ENCODE assay signal across 22 cellular contexts in the genomic region with DNA sequence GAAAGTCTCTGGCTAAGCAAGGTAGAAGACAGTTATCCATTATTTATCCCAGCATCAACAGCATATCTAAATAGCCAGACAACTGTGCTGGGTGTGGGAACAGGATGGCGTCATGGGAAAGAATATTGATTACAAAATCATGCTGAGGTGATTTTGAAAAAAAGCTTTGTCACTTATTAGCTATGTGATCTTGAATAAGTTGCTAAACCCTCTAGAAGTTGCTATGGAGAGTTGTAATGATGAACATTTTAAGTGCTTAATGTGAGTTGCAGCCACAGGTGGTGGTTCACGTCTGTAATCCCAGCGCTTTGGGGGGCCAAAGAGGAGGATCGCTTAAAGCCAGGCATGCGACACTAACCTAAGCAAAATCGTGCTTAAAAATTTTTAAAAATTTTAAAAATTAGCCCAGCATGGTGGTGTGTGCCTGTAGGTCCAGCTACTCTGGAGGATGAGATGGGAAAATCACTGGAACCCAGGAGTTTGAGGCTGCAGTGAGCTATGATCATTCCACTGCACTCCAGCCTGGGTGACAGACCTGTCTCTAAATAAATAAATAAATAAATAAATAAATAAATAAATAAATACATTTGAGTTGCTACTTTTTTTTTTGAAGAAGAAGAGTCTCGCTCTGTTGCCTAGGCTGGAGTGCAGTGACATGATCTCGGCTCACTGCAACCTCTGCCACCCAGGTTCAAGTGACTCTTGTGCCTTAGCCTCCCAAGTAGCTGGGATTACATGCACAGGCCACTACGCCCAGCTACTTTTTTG. TPM values are rescaled to one million over a fixed set of nuclear protein-coding genes. Genes with fewer than 3 reads are reported as not detected.
DNase-seq lines count a peak whose midpoint lies in the region; ATAC-seq, FAIRE-seq and TF ChIP-seq lines count a peak whose summit lies in the region.
"Had no signal": no experiment of that assay in that cellular context is flagged by ENCODE, and none has a peak within 500 bp of the region (broad histone marks: within the 10 kb centered on the region; RNA-seq: fewer than 3 reads in every experiment).

No MANE protein-coding gene starts in this region.

- CTCF ChIA-PET in IMR-90 (lab: Yijun Ruan, JAX) = no interaction called here

- 100% methylated on average over 2 of the region's 9 CpGs; no CpG with 5 or more reads in 1 of the 2 experiments for WGBS in IMR-90 (ENCODE audit: extremely low coverage in 2 of 2, insufficient read length in 1 of 2), 2 experiments
- 74 to 75% methylated on average over 9 of the region's 9 CpGs for WGBS in body of pancreas, 2 donors
- 72 to 79% methylated on average over 9 of the region's 9 CpGs for WGBS in pancreas, 2 donors

- peak overlapping the region; percentile 96 for H2BK120ac ChIP-seq in IMR-90 (ENCODE audit: low read depth, low read length)

- H3K36me3 ChIP-seq in ACC112 (ENCODE audit: insufficient read depth, low read length) (peaks cover 7% of the 10 kb centered on the region; the same call in 1 of the 2 replicates), IMR-90 (ENCODE audit: control insufficient read depth, insufficient read depth, low read length) (peaks cover 4% of the 10 kb centered on the region), body of pancreas (replicated peaks in 1 of 2; ENCODE audit: insufficient read depth in 1 of 2, low read depth in 2 of 2) (peaks cover 0 to 7% of the 10 kb centered on the region in 2 donors), pancreas (peaks cover 0 to 9% (median 0%) of the 10 kb centered on the region in 3 donors)

- H2AK5ac ChIP-seq in IMR-90 (ENCODE audit: low read depth, low read length) = peak overlapping the region; percentile 67; the same call in 1 of the 2 replicates

- H4K5ac ChIP-seq in IMR-90 (ENCODE audit: low read depth, low read length) = no peak overlapping the region

- H3K14ac ChIP-seq in IMR-90 (replicated peaks; ENCODE audit: low read depth, low read length) = 0 out of 2 replicates have a peak overlapping the region, but pooled peaks have one; percentile 41

- dilution Hi-C loops in IMR-90 (cut with HindIII; ENCODE audit: low sequenced_read_pairs, unreplicated experiment) = no loop called here

- ATAC-seq in IMR-90 (ENCODE audit: low read depth) (no peak), body of pancreas (peak; percentile 70), pancreas (peak in 3 of 4 donors; percentile 29 to 64 (median 33)), GM19467 (IDR thresholded peaks at IDR 0.05; ENCODE audit: unreplicated experiment) (no peak)
- ATAC-seq in stimulated activated naive B cell treated with anti-CD40 and anti-IgM and Interleukin-4, amounts not matched to agents 10 μg/mL and 1 μg/mL and 100 μg/mL, for 72 hours (replicated peaks) = no peak
- ATAC-seq: GM12878 had no signal

- H3K4me2 ChIP-seq in IMR-90 (ENCODE audit: low read depth, low read length) = no peak overlapping the region

- H3K4me3 ChIP-seq in ACC112 (ENCODE audit: low read depth, low read length) (no peak overlapping the region), IMR-90 (ENCODE audit: insufficient read depth, low read depth, low read length) (no peak overlapping the region), body of pancreas (no peak overlapping the region), pancreas (no peak overlapping the region)
- H3K4me3 ChIP-seq: GM12878, SK-N-MC had no signal

- H4K20me1 ChIP-seq in IMR-90 (ENCODE audit: insufficient read depth, low read length) = no peaks in the 10 kb centered on the region

- no peak for TF ChIP-seq POLR2A in IMR-90 (IDR thresholded peaks at IDR 0.05; ENCODE audit: low read depth, low read length)
- no peak for TF ChIP-seq POLR2A in body of pancreas (IDR thresholded peaks at IDR 0.05)

- H4K8ac ChIP-seq in IMR-90 (ENCODE audit: low read depth in 2 of 2, low read length in 2 of 2) = peak overlapping the region; percentile 16 to 37; a peak in 1 of 4 replicates

- no peak for TF ChIP-seq RAD21 in IMR-90 (IDR thresholded peaks at IDR 0.05; ENCODE audit: low read length)

- no peak overlapping the region for H3K9ac ChIP-seq in IMR-90 (ENCODE audit: low read depth, low read length)

- peaks cover 8 to 19% of the 10 kb centered on the region in 2 donors for H3K36me3 Mint-ChIP-seq in stimulated activated naive B cell treated with anti-CD40 and anti-IgM and Interleukin-4, amounts not matched to agents 10 μg/mL and 1 μg/mL and 100 μg/mL, for 72 hours
- H3K36me3 Mint-ChIP-seq in activated T-helper 2 cell treated with anti-CD3 and anti-CD28 coated beads, Interferon-gamma antibody, Interleukin-2, Interleukin-4, amounts not matched to agents 10 μg/mL and 5 μg/mL and 100 μg/mL, durations not matched to agents 14 hours and 24 hours and 36 hours (ENCODE audit: low read depth) = peaks cover 6% of the 10 kb centered on the region

- peak overlapping the region; percentile 94 for H3K4ac ChIP-seq in IMR-90 (ENCODE audit: low read depth, low read length)

- H3K4me1 Mint-ChIP-seq in stimulated activated naive B cell treated with anti-CD40 and anti-IgM and Interleukin-4, amounts not matched to agents 10 μg/mL and 1 μg/mL and 100 μg/mL, for 72 hours = no peaks in the 10 kb centered on the region
- H3K4me1 Mint-ChIP-seq in activated T-helper 2 cell treated with anti-CD3 and anti-CD28 coated beads, Interferon-gamma antibody, Interleukin-2, Interleukin-4, amounts not matched to agents 10 μg/mL and 5 μg/mL and 100 μg/mL, durations not matched to agents 14 hours and 24 hours and 36 hours (ENCODE audit: low read depth) = no peaks in the 10 kb centered on the region

- no peak overlapping the region for H3K18ac ChIP-seq in IMR-90 (ENCODE audit: low read depth, low read length)

- H3K27ac ChIP-seq in ACC112 (ENCODE audit: low read depth, low read length) (peak overlapping the region; percentile 5; the same call in 1 of the 2 replicates), IMR-90 (ENCODE audit: insufficient read depth, low read length) (no peak overlapping the region), body of pancreas (peak overlapping the region in 1 of 4 donors; percentile 45), pancreas (peak overlapping the region in 1 of 4 donors; percentile 14)
- H3K27ac ChIP-seq: SK-N-MC had no signal

- POLR2A ChIA-PET in IMR-90 (lab: Charles Lee; ENCODE audit: unreplicated experiment) = no interaction called here

- DNase-seq in IMR-90 = no peak
- no peak for DNase-seq in body of pancreas
- DNase-seq in pancreas = no peak
- DNase-seq in SW 1271 (lab: John Stamatoyannopoulos, UW) = no peak
- DNase-seq in stimulated activated naive B cell treated with anti-CD40 and anti-IgM and Interleukin-4, amounts not matched to agents 10 μg/mL and 1 μg/mL and 100 μg/mL, for 72 hours = no peak
- DNase-seq in activated T-helper 2 cell treated with anti-CD3 and anti-CD28 coated beads, Interferon-gamma antibody, Interleukin-2, Interleukin-4, amounts not matched to agents 10 μg/mL and 5 μg/mL and 100 μg/mL, durations not matched to agents 14 hours and 24 hours and 36 hours (ENCODE audit: low spot score) = no peak
- DNase-seq: 8988T; CD4-positive, CD25-positive, alpha-beta regulatory T cell; DMS79 treated with DMSO at 0.1 percent for 48 hours; GOT3; HCEC 1CT; Karpas-422; MV-4-11; NCI-H1105 treated with DMSO at 0.1 percent for 48 hours; NCI-H446 treated with DMSO at 0.1 percent for 48 hours; NCI-H526 treated with DMSO at 0.1 percent for 48 hours; OCI-M1; SHP77 had no signal

- H3K23ac ChIP-seq in IMR-90 (ENCODE audit: low read depth, low read length) = no peak overlapping the region

- in situ Hi-C loops in IMR-90 (cut with MboI; ENCODE audit: low sequenced_read_pairs) = no loop called here

- H2AK9ac ChIP-seq in IMR-90 (replicated peaks; ENCODE audit: low read depth, low read length, poor library complexity) = no peak overlapping the region

- no peaks in the 10 kb centered on the region for H3K9me3 ChIP-seq in IMR-90 (ENCODE audit: control insufficient read depth, insufficient read depth, low read length)
- no peaks in the 10 kb centered on the region for H3K9me3 ChIP-seq in body of pancreas
- no peaks in the 10 kb centered on the region for H3K9me3 ChIP-seq in pancreas

- no peaks in the 10 kb centered on the region for H3K9me3 Mint-ChIP-seq in stimulated activated naive B cell treated with anti-CD40 and anti-IgM and Interleukin-4, amounts not matched to agents 10 μg/mL and 1 μg/mL and 100 μg/mL, for 72 hours
- no peaks in the 10 kb centered on the region for H3K9me3 Mint-ChIP-seq in activated T-helper 2 cell treated with anti-CD3 and anti-CD28 coated beads, Interferon-gamma antibody, Interleukin-2, Interleukin-4, amounts not matched to agents 10 μg/mL and 5 μg/mL and 100 μg/mL, durations not matched to agents 14 hours and 24 hours and 36 hours
- H3K9me3 Mint-ChIP-seq: CD4-positive, CD25-positive, alpha-beta regulatory T cell had no signal

- H3K56ac ChIP-seq in IMR-90 (ENCODE audit: extremely low read depth, insufficient read depth, low read length) = no peak overlapping the region

- H2BK15ac ChIP-seq in IMR-90 (ENCODE audit: low read depth, low read length) = peak overlapping the region; percentile 86; the same call in 2 of the 3 replicates

- H3K27me3 ChIP-seq in ACC112 (ENCODE audit: insufficient read depth, low read length) (no peaks in the 10 kb centered on the region), IMR-90 (ENCODE audit: control insufficient read depth, insufficient read depth, low read length) (no peaks in the 10 kb centered on the region), body of pancreas (no peaks in the 10 kb centered on the region), pancreas (no peaks in the 10 kb centered on the region)

- intact Hi-C loops in IMR-90 (cut with micrococcal nuclease) = loop anchor here (5.0 kb wide), 1 partner anchor 35 kb away; no protein-coding TSS in a partner anchor
- intact Hi-C loops in body of pancreas (cut with DNase I) = no loop called here
- intact Hi-C loops in pancreas (cut with DNase I) = no loop called here
- intact Hi-C loops in activated T-helper 2 cell treated with anti-CD3 and anti-CD28 coated beads, Interferon-gamma antibody, Interleukin-2, Interleukin-4, amounts not matched to agents 10 μg/mL and 5 μg/mL and 100 μg/mL, durations not matched to agents 14 hours and 24 hours and 36 hours (cut with micrococcal nuclease) = no loop called here

- no TSS peak for BruUV-seq in IMR-90 (replicated peaks; lab: Mats Ljungman, UMichigan)

- TF ChIP-seq CTCF in IMR-90 (conservative IDR thresholded peaks at IDR 0.05; ENCODE audit: low read depth, low read length) = no peak
- TF ChIP-seq CTCF in body of pancreas (IDR thresholded peaks at IDR 0.05) = no peak
- no peak for TF ChIP-seq CTCF in pancreas (IDR thresholded peaks at IDR 0.05)

- peak overlapping the region; percentile 91; the same call in 1 of the 2 replicates for H2BK20ac ChIP-seq in IMR-90 (ENCODE audit: low read depth, low read length)

- H3K4me1 ChIP-seq in ACC112 (ENCODE audit: control insufficient read depth, insufficient read depth, low read length, unreplicated experiment) (peaks cover 33% of the 10 kb centered on the region), IMR-90 (ENCODE audit: control insufficient read depth, insufficient read depth, low read length) (peaks cover 5% of the 10 kb centered on the region; the same call in 1 of the 2 replicates), body of pancreas (no peaks in the 10 kb centered on the region), pancreas (no peaks in the 10 kb centered on the region)

- peak overlapping the region; percentile 23 for H4K91ac ChIP-seq in IMR-90 (ENCODE audit: insufficient read depth, low read depth, low read length)

- H2AFZ ChIP-seq in ACC112 (ENCODE audit: low read length, unreplicated experiment) = no peak overlapping the region
- H2AFZ ChIP-seq in IMR-90 (replicated peaks; ENCODE audit: low read length, poor library complexity) = no peak overlapping the region

- H3K4me3 Mint-ChIP-seq in stimulated activated naive B cell treated with anti-CD40 and anti-IgM and Interleukin-4, amounts not matched to agents 10 μg/mL and 1 μg/mL and 100 μg/mL, for 72 hours = no peak overlapping the region
- no peak overlapping the region for H3K4me3 Mint-ChIP-seq in activated T-helper 2 cell treated with anti-CD3 and anti-CD28 coated beads, Interferon-gamma antibody, Interleukin-2, Interleukin-4, amounts not matched to agents 10 μg/mL and 5 μg/mL and 100 μg/mL, durations not matched to agents 14 hours and 24 hours and 36 hours (ENCODE audit: low read depth)
- H3K4me3 Mint-ChIP-seq: CD4-positive, CD25-positive, alpha-beta regulatory T cell had no signal

- FAIRE-seq in pancreas (lab: Jason Lieb, UNC) = no peak

- H3K27me3 Mint-ChIP-seq in stimulated activated naive B cell treated with anti-CD40 and anti-IgM and Interleukin-4, amounts not matched to agents 10 μg/mL and 1 μg/mL and 100 μg/mL, for 72 hours = no peaks in the 10 kb centered on the region
- H3K27me3 Mint-ChIP-seq in activated T-helper 2 cell treated with anti-CD3 and anti-CD28 coated beads, Interferon-gamma antibody, Interleukin-2, Interleukin-4, amounts not matched to agents 10 μg/mL and 5 μg/mL and 100 μg/mL, durations not matched to agents 14 hours and 24 hours and 36 hours (ENCODE audit: low read depth) = no peaks in the 10 kb centered on the region
- H3K27me3 Mint-ChIP-seq: CD4-positive, CD25-positive, alpha-beta regulatory T cell had no signal

- no peaks in the 10 kb centered on the region for H3K79me2 ChIP-seq in ACC112 (ENCODE audit: control insufficient read depth, insufficient read depth, low read length, unreplicated experiment)

- no peak overlapping the region for H3K27ac Mint-ChIP-seq in stimulated activated naive B cell treated with anti-CD40 and anti-IgM and Interleukin-4, amounts not matched to agents 10 μg/mL and 1 μg/mL and 100 μg/mL, for 72 hours
- H3K27ac Mint-ChIP-seq in activated T-helper 2 cell treated with anti-CD3 and anti-CD28 coated beads, Interferon-gamma antibody, Interleukin-2, Interleukin-4, amounts not matched to agents 10 μg/mL and 5 μg/mL and 100 μg/mL, durations not matched to agents 14 hours and 24 hours and 36 hours = no peak overlapping the region
- H3K27ac Mint-ChIP-seq: CD4-positive, CD25-positive, alpha-beta regulatory T cell had no signal

- H3K79me1 ChIP-seq in IMR-90 (ENCODE audit: low read depth in 1 of 2, low read length in 2 of 2) = peaks cover 0 to 7% of the 10 kb centered on the region in 2 experiments; a peak in 2 of 4 replicates

- peaks cover 11% of the 10 kb centered on the region for H3K9me1 ChIP-seq in IMR-90 (ENCODE audit: insufficient read depth, low read length)

- H2BK5ac ChIP-seq in IMR-90 (ENCODE audit: low read depth, low read length, poor library complexity, severe bottlenecking) = no peak overlapping the region

RNA-seq across cellular contexts. Expression of a gene that starts 33.6 kb away (rescaled TPM):
- total RNA-seq in IMR-90 (2012; rRNA removed) (0.54 and 0.56 TPM in 2 replicates), body of pancreas (1 to 10 TPM; 1.6 to 3.9 TPM), pancreas (1 to 10 TPM in 4 of 6 donors, under 1 TPM in 2; 0.79 to 2.7 (median 1.6) TPM)
- polyA plus RNA-seq in IMR-90 (2012; rRNA removed) (0.50 TPM in 2 replicates), pancreas (1 to 10 TPM in 1 of 2 donors, under 1 TPM in 1; 0.84 to 1.6 TPM)
- polyA plus RNA-seq in IMR-90 (2012; cell fraction: cytosol; rRNA removed) = 0.16 and 0.30 TPM in 2 replicates
- 3.6 and 4.1 TPM in 2 replicates for polyA plus RNA-seq in IMR-90 (2012; cell fraction: nucleus; rRNA removed; ENCODE audit: low replicate concordance)
- total RNA-seq in activated T-helper 2 cell treated with anti-CD3 and anti-CD28 coated beads, Interferon-gamma antibody, Interleukin-2, Interleukin-4, amounts not matched to agents 10 μg/mL and 5 μg/mL and 100 μg/mL, durations not matched to agents 14 hours and 24 hours and 36 hours = 0.16 TPM in 1 of 2 replicates, not detected in the other

Comparison
In these comparisons a context has a peak if more than half of its experiments do, and no peak if none do; other contexts are left out.
1. ATAC-seq: peak in body of pancreas (single experiment) and pancreas (3 of 4); none in IMR-90 (single experiment), stimulated activated naive B cell treated with anti-CD40 and anti-IgM and Interleukin-4, amounts not matched to agents 10 μg/mL and 1 μg/mL and 100 μg/mL, for 72 hours (0 of 2) and GM19467 (single experiment).